Comparison of ENCODE assay signal across 23 cellular contexts in the genomic region with DNA sequence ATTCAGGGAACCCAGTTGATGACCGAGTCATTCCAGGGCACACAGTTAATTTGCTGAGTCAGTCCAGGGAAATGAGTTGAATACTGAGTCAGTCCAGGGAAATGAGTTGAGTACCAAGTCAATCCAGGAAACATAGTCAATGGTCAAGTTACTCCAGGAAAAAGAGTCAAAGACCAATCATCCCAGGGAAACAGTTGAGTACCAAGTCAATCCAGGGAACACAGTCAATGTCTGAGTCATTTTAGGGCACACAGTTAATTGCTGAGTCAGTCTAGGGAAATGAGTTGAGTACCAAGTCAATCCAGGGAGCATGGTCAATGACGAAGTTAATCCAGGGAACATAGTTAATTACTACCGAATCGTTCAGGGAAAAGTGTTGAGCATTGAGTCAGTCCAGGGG.
DNase-seq lines count a peak whose midpoint lies in the region; ATAC-seq, FAIRE-seq and TF ChIP-seq lines count a peak whose summit lies in the region.
"Had no signal": no experiment of that assay in that cellular context is flagged by ENCODE, and none has a peak within 500 bp of the region (broad histone marks: within the 10 kb centered on the region; RNA-seq: fewer than 3 reads in every experiment).

No MANE protein-coding gene starts in this region.

- H3K79me2 ChIP-seq in H1 (ENCODE audit: control insufficient read depth in 1 of 2, insufficient read depth in 2 of 2, low read length in 2 of 2), result no peaks in the 10 kb centered on the region

- no peak for FAIRE-seq in A549 (lab: Jason Lieb, UNC)
- no peak for FAIRE-seq in H1 (lab: Jason Lieb, UNC)
- FAIRE-seq: GM19239 had no signal

- H3K56ac ChIP-seq in H1 (replicated peaks; ENCODE audit: insufficient read length, low read depth, low read length), result no peak overlapping the region

- no peaks in the 10 kb centered on the region for H3K27me3 ChIP-seq in H1 (replicated peaks in 1 of 4; ENCODE audit: control insufficient read depth in 3 of 4, extremely low read depth in 1 of 4, insufficient read depth in 3 of 4, low read length in 3 of 4)
- H3K27me3 ChIP-seq in sigmoid colon, result no peaks in the 10 kb centered on the region
- H3K27me3 ChIP-seq: BLaER1, Peyer's patch had no signal

- H4K91ac ChIP-seq in H1 (replicated peaks; ENCODE audit: insufficient read length, low read length), result no peak overlapping the region

- H3K9me3 ChIP-seq in A549 (no peaks in the 10 kb centered on the region), HEK293 (ENCODE audit: control insufficient read depth, insufficient read depth, low read depth, low read length) (no peaks in the 10 kb centered on the region), H1 (ENCODE audit: insufficient read depth in 2 of 2, low read depth in 1 of 2, low read length in 1 of 2) (no peaks in the 10 kb centered on the region), sigmoid colon (no peaks in the 10 kb centered on the region)
- H3K9me3 ChIP-seq: Peyer's patch had no signal

- H3K27ac ChIP-seq in A549 (no peak overlapping the region), HEK293 (ENCODE audit: extremely low read depth, low read depth, low read length) (no peak overlapping the region), H1 (ENCODE audit: low read depth, low read length) (no peak overlapping the region), sigmoid colon (no peak overlapping the region)
- H3K27ac ChIP-seq: BLaER1, Peyer's patch had no signal

- H3K4ac ChIP-seq in H1 (replicated peaks; ENCODE audit: insufficient read length, low read depth, low read length), result no peak overlapping the region

- no peak for TF ChIP-seq CTCF in A549 (IDR thresholded peaks at IDR 0.05)
- TF ChIP-seq CTCF in HEK293 (tag by site-specific recombination; IDR thresholded peaks at IDR 0.05), result no peak
- no peak for TF ChIP-seq CTCF in H1 (IDR thresholded peaks at IDR 0.05; ENCODE audit: control extremely low read depth in 1 of 3, insufficient read depth in 1 of 3, low read depth in 1 of 3, low read length in 3 of 3)
- TF ChIP-seq CTCF in sigmoid colon (IDR thresholded peaks at IDR 0.05), result no peak

- H2BK15ac ChIP-seq in H1 (ENCODE audit: low read length), result no peak overlapping the region

- no peak overlapping the region for H2BK5ac ChIP-seq in H1 (ENCODE audit: low read depth, low read length)

- POLR2A ChIA-PET in A549 (lab: Yijun Ruan, JAX), result no interaction called here
- POLR2A ChIA-PET in HEK293 (lab: Yijun Ruan, JAX), result no interaction called here
- POLR2A ChIA-PET in H1 (lab: Charles Lee; ENCODE audit: partially characterized antibody), result no interaction called here

- H3K23me2 ChIP-seq in H1 (ENCODE audit: low read depth, low read length), result no peaks in the 10 kb centered on the region

- TF ChIP-seq POLR2A in A549 (IDR thresholded peaks at IDR 0.05; ENCODE audit: low read length), result no peak
- TF ChIP-seq POLR2A in H1 (IDR thresholded peaks at IDR 0.05; ENCODE audit: control extremely low read depth in 1 of 2, low read depth in 2 of 2, low read length in 2 of 2), result no peak
- no peak for TF ChIP-seq POLR2A in sigmoid colon (IDR thresholded peaks at IDR 0.05)

- H3K4me1 ChIP-seq in A549 (no peaks in the 10 kb centered on the region), HEK293 (ENCODE audit: control insufficient read depth, insufficient read depth, low read length) (no peaks in the 10 kb centered on the region), H1 (replicated peaks in 1 of 4; ENCODE audit: control insufficient read depth in 3 of 4, insufficient read depth in 4 of 4, low read length in 3 of 4) (no peaks in the 10 kb centered on the region), sigmoid colon (no peaks in the 10 kb centered on the region)
- H3K4me1 ChIP-seq: BLaER1, Peyer's patch had no signal

- ATAC-seq in A549, result no peak

- H3K23ac ChIP-seq in H1 (ENCODE audit: insufficient read length), result no peak overlapping the region

- DNase-seq in A549 (ENCODE audit: low read depth in 1 of 2, low spot score in 1 of 2), result peak in 1 of 2 experiments; percentile 1
- peak; percentile 2 for DNase-seq in RPMI7951 (ENCODE audit: low read depth)
- DNase-seq in H1 (ENCODE audit: low read depth in 1 of 2, low spot score in 2 of 2), result no peak
- DNase-seq in activated CD8-positive, alpha-beta memory T cell treated with anti-CD3 and anti-CD28 coated beads, Interleukin-2, amount 50 U/mL, for 48 hours, result no peak
- no peak for DNase-seq in sigmoid colon
- DNase-seq in retina, result no peak
- DNase-seq: CD4-positive, alpha-beta T cell; COR-L47; GDM1; GOT3; KBM-7; NCI-H1105; NCI-H146; NCI-H2029; NCI-H2227 treated with DMSO at 0.1 percent for 48 hours; NCI-H510A; NCI-H748 treated with DMSO at 0.1 percent for 48 hours; NK-92 treated with Interleukin-12 subunit alpha and Interleukin-12 subunit beta, amount 100 ng/mL, for 24 hours; Peyer's patch; Right ventricle myocardium superior had no signal

- no peaks in the 10 kb centered on the region for H3K79me1 ChIP-seq in H1 (ENCODE audit: low read depth, low read length)

- H4K8ac ChIP-seq in H1 (ENCODE audit: extremely low read depth, insufficient read depth, low read length), result no peak overlapping the region

- H2AK5ac ChIP-seq in H1 (ENCODE audit: low read depth, low read length), result no peak overlapping the region

- no peak overlapping the region for H2AFZ ChIP-seq in H1 (ENCODE audit: low read length)

- H2BK12ac ChIP-seq in H1 (ENCODE audit: low read depth, low read length), result no peak overlapping the region

- H3K4me2 ChIP-seq in A549, result no peak overlapping the region
- H3K4me2 ChIP-seq in H1 (ENCODE audit: insufficient read depth in 1 of 2, low read depth in 2 of 2, low read length in 2 of 2), result no peak overlapping the region
- H3K4me2 ChIP-seq: BLaER1 had no signal

- no peak overlapping the region for H3K18ac ChIP-seq in H1 (ENCODE audit: extremely low read depth, low read length)

- CTCF ChIA-PET in A549 (lab: Yijun Ruan, JAX), result no interaction called here
- CTCF ChIA-PET in HEK293 (lab: Yijun Ruan, JAX), result no interaction called here
- CTCF ChIA-PET in H1 (lab: Charles Lee; ENCODE audit: partially characterized antibody), result no interaction called here

- 31% methylated on average over 4 of the region's 4 CpGs for WGBS in A549 (ENCODE audit: missing lambda C conversion rate)
- WGBS in H1 (ENCODE audit: extremely low coverage in 1 of 2, insufficient coverage in 1 of 2, insufficient read length in 1 of 2, insufficient replicate concordance in 2 of 2, low coverage in 1 of 2, low lambda C conversion rate in 2 of 2, missing lambda C conversion rate in 1 of 2), 2 experiments, result 100% methylated on average over 4 of the region's 4 CpGs; no CpG with 5 or more reads in 1 of the 2 experiments
- WGBS in sigmoid colon, 2 donors, result 92 to 95% methylated on average over 4 of the region's 4 CpGs

- TF ChIP-seq RAD21 in A549 (conservative IDR thresholded peaks at IDR 0.05 in 1 of 2, IDR thresholded peaks at IDR 0.05 in 1 of 2) (no peak), H1 (IDR thresholded peaks at IDR 0.05 in 1 of 2, conservative IDR thresholded peaks at IDR 0.05 in 1 of 2; ENCODE audit: low read depth in 2 of 2, low read length in 2 of 2) (no peak)

- H3K4me3 ChIP-seq in A549 (no peak overlapping the region), HEK293 (ENCODE audit: low read depth, low read length) (no peak overlapping the region), H1 (ENCODE audit: extremely low read depth in 1 of 4, insufficient read depth in 2 of 4, low read depth in 3 of 4, low read length in 4 of 4) (no peak overlapping the region), sigmoid colon (no peak overlapping the region)
- H3K4me3 ChIP-seq: BLaER1, Peyer's patch had no signal

- intact Hi-C loops in sigmoid colon (cut with DNase I), result no loop called here

- TF ChIP-seq EP300 in A549 (IDR thresholded peaks at IDR 0.05) (no peak), H1 (IDR thresholded peaks at IDR 0.05; ENCODE audit: borderline replicate concordance in 1 of 2, low read depth in 2 of 2, low read length in 2 of 2) (no peak), sigmoid colon (IDR thresholded peaks at IDR 0.05) (no peak)

- H4K5ac ChIP-seq in H1 (ENCODE audit: insufficient read length, low read depth, low read length), result no peak overlapping the region

- no peak overlapping the region for H2BK120ac ChIP-seq in H1 (replicated peaks; ENCODE audit: low read depth, low read length)

- H3K14ac ChIP-seq in H1 (ENCODE audit: insufficient read length), result no peak overlapping the region

- H3K36me3 ChIP-seq in HEK293 (ENCODE audit: control insufficient read depth in 2 of 2, insufficient read depth in 1 of 2, low read length in 2 of 2) (no peaks in the 10 kb centered on the region), H1 (ENCODE audit: control insufficient read depth in 2 of 4, insufficient read depth in 4 of 4, low read length in 3 of 4) (no peaks in the 10 kb centered on the region), sigmoid colon (no peaks in the 10 kb centered on the region)
- H3K36me3 ChIP-seq: BLaER1, Peyer's patch had no signal

- no peak overlapping the region for H2BK20ac ChIP-seq in H1 (ENCODE audit: low read length)

- no peak overlapping the region for H3K9ac ChIP-seq in H1 (replicated peaks in 1 of 4; ENCODE audit: extremely low read depth in 1 of 4, low read depth in 3 of 4, low read length in 3 of 4)
- H3K9ac ChIP-seq: BLaER1 had no signal

- H4K20me1 ChIP-seq in H1 (replicated peaks in 1 of 2; ENCODE audit: control insufficient read depth in 1 of 2, insufficient read depth in 2 of 2, low read length in 2 of 2), result no peaks in the 10 kb centered on the region
- H4K20me1 ChIP-seq: BLaER1 had no signal

TF ChIP-seq in A549, 52 proteins besides CTCF, POLR2A, EP300 and RAD21:
- TF ChIP-seq MAFK (IDR thresholded peaks at IDR 0.05; ENCODE audit: partially characterized antibody) (peak; percentile 27), JUNB (IDR thresholded peaks at IDR 0.05) (no peak), CHD4 (IDR thresholded peaks at IDR 0.05; ENCODE audit: borderline replicate concordance) (no peak)

TF ChIP-seq in HEK293, 187 proteins besides CTCF, POLR2A, EP300 and RAD21:
- TF ChIP-seq ZBTB20 (tag by site-specific recombination; IDR thresholded peaks at IDR 0.05) (no peak), ZBTB1 (tag by site-specific recombination; IDR thresholded peaks at IDR 0.05) (no peak), ZBTB17 (tag by site-specific recombination; IDR thresholded peaks at IDR 0.05) (peak; percentile 70)

TF ChIP-seq in H1, 55 proteins besides CTCF, POLR2A, EP300 and RAD21:
- TF ChIP-seq ZNF274 (IDR thresholded peaks at IDR 0.05; ENCODE audit: borderline replicate concordance, extremely low read depth, low read length), result no peak
- TF ChIP-seq BACH1 (IDR thresholded peaks at IDR 0.05; ENCODE audit: low read length), result peak; percentile 57
- TF ChIP-seq MAFK (IDR thresholded peaks at IDR 0.05; ENCODE audit: low read depth, low read length), result peak; percentile 62; the same call in 1 of the 2 replicates
- no peak for TF ChIP-seq BRCA1 (IDR thresholded peaks at IDR 0.05; ENCODE audit: low read depth, low read length)
